In the genomic region with DNA sequence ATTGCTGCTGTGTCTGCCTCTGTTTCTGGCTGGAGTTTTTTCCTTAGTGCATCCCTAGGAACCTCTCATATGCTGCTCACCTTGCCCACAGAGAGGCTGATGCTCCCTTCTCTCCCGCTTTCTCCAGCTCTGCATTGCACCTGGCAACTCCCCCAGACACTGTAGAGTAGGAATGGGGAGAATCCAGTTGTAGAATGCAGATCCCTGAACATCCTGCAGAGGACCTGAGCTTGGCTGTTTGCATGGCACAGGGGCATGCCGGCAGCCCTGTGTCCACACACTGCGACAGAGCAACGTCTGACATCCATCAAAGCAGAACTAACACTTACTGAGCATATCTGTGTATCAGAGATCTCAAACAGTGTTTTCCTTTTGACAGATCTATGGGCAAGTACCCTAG, we compare ENCODE assay signal across 1 cellular context.
TF ChIP-seq lines count a peak whose summit lies in the region.

No MANE protein-coding gene starts in this region.

TF ChIP-seq in H1, 55 proteins besides CTCF, POLR2A, EP300 and RAD21:
- no peak for TF ChIP-seq SIRT6 (IDR thresholded peaks at IDR 0.05; ENCODE audit: low read length)
- no peak for TF ChIP-seq POU5F1 (IDR thresholded peaks at IDR 0.05; ENCODE audit: low read depth, low read length)
- TF ChIP-seq KDM4A (IDR thresholded peaks at IDR 0.05; ENCODE audit: low read depth, low read length, severe bottlenecking): no peak
- TF ChIP-seq HDAC2 (IDR thresholded peaks at IDR 0.05; ENCODE audit: borderline replicate concordance in 1 of 2, low read depth in 2 of 2, low read length in 2 of 2): no peak
- TF ChIP-seq KDM1A (IDR thresholded peaks at IDR 0.05; ENCODE audit: borderline replicate concordance, low read length): no peak
